In genomic region chr1:66503841-66504470, GRCh38 we compare ENCODE assay signal across 8 cellular contexts. TPM values are rescaled to one million over a fixed set of nuclear protein-coding genes. Genes with fewer than 3 reads are reported as not detected.
DNase-seq lines count a peak whose midpoint lies in the region; ATAC-seq, FAIRE-seq and TF ChIP-seq lines count a peak whose summit lies in the region.

No MANE protein-coding gene starts in this region.

- H4K5ac ChIP-seq in H9 (ENCODE audit: insufficient read length, low read depth, low read length) = no peak overlapping the region

- no peak overlapping the region for H3T11ph ChIP-seq in H9 (ENCODE audit: low read length)

- H3K27me3 Mint-ChIP-seq in H9 (ENCODE audit: low read depth) = no peaks in the 10 kb centered on the region

- no peak for TF ChIP-seq POLR2A in HepG2 (IDR thresholded peaks at IDR 0.05; ENCODE audit: insufficient read depth in 1 of 2, low read depth in 2 of 2, low read length in 2 of 2)
- TF ChIP-seq POLR2A in testis (IDR thresholded peaks at IDR 0.05) = no peak

- H3K27me3 ChIP-seq in H9 (ENCODE audit: insufficient read depth, low read length) = no peaks in the 10 kb centered on the region
- no peaks in the 10 kb centered on the region for H3K27me3 ChIP-seq in Loucy (ENCODE audit: insufficient read depth, low read length, poor library complexity, severe bottlenecking)
- no peaks in the 10 kb centered on the region for H3K27me3 ChIP-seq in colonic mucosa
- no peaks in the 10 kb centered on the region for H3K27me3 ChIP-seq in HepG2 (ENCODE audit: control insufficient read depth in 1 of 2, insufficient read depth in 2 of 2, low read length in 2 of 2)
- H3K27me3 ChIP-seq in testis = no peaks in the 10 kb centered on the region

- H3K4me2 ChIP-seq in H9 (ENCODE audit: insufficient read depth, insufficient read length, low read length) (no peak overlapping the region), Loucy (ENCODE audit: low read depth, low read length, poor library complexity, severe bottlenecking) (no peak overlapping the region), HepG2 (ENCODE audit: low read depth, low read length) (no peak overlapping the region)

- no peak overlapping the region for H2AK5ac ChIP-seq in H9 (ENCODE audit: insufficient read length, low read length)

- no peaks in the 10 kb centered on the region for H3K9me3 Mint-ChIP-seq in H9

- no peaks in the 10 kb centered on the region for H3K23me2 ChIP-seq in H9 (ENCODE audit: insufficient read length, low read depth, low read length, poor library complexity, severe bottlenecking)

- no peaks in the 10 kb centered on the region for H3K9me2 ChIP-seq in Loucy (replicated peaks; ENCODE audit: low read depth, low read length)

- TF ChIP-seq CTCF in H9 (conservative IDR thresholded peaks at IDR 0.05) (peak; percentile 84), Loucy (conservative IDR thresholded peaks at IDR 0.05; ENCODE audit: low read length) (peak; percentile 91), colonic mucosa (IDR thresholded peaks at IDR 0.05) (peak; percentile 29), HepG2 (CRISPR knock-in tag; IDR thresholded peaks at IDR 0.05) (peak; percentile 69), testis (IDR thresholded peaks at IDR 0.05) (peak; percentile 26 to 58 (median 53))

- H3K4me1 ChIP-seq in H9 (ENCODE audit: insufficient read depth, low read length) = no peaks in the 10 kb centered on the region
- H3K4me1 ChIP-seq in Loucy (ENCODE audit: insufficient read depth, low read length, poor library complexity, severe bottlenecking) = peaks cover 5% of the 10 kb centered on the region
- H3K4me1 ChIP-seq in colonic mucosa = no peaks in the 10 kb centered on the region
- no peaks in the 10 kb centered on the region for H3K4me1 ChIP-seq in HepG2 (ENCODE audit: insufficient read depth, low read length)
- H3K4me1 ChIP-seq in testis = no peaks in the 10 kb centered on the region

- peak; percentile 81 for ATAC-seq in HepG2

- CTCF ChIA-PET in HepG2 (lab: Yijun Ruan, JAX; ENCODE audit: low intra/inter-chr PET ratio, low total read pairs) = no interaction called here

- H3K79me1 ChIP-seq in H9 (ENCODE audit: insufficient read depth, low read depth, low read length, poor library complexity, severe bottlenecking) = no peaks in the 10 kb centered on the region

- no peak overlapping the region for H2BK5ac ChIP-seq in H9 (ENCODE audit: insufficient read length, low read length)

- no peak overlapping the region for H2BK12ac ChIP-seq in H9 (ENCODE audit: insufficient read length, low read depth, low read length)

- H3K9ac ChIP-seq in H9 (ENCODE audit: extremely low read depth, insufficient read length, low read length) = no peak overlapping the region
- no peak overlapping the region for H3K9ac ChIP-seq in Loucy (ENCODE audit: low read depth, low read length, poor library complexity, severe bottlenecking)
- no peak overlapping the region for H3K9ac ChIP-seq in colonic mucosa (ENCODE audit: low read depth in 2 of 2, low read length in 2 of 2)
- H3K9ac ChIP-seq in HepG2 (ENCODE audit: insufficient read depth, low read depth, low read length) = no peak overlapping the region

- BruUV-seq in HepG2 (replicated peaks; lab: Mats Ljungman, UMichigan) = no TSS peak

- H3K36me3 Mint-ChIP-seq in H9 (ENCODE audit: insufficient read depth in 1 of 3, low read depth in 3 of 3) = no peaks in the 10 kb centered on the region

- H3K27ac ChIP-seq in H9 (ENCODE audit: insufficient read length, low read depth, low read length) (no peak overlapping the region), colonic mucosa (no peak overlapping the region), HepG2 (ENCODE audit: extremely low read length, insufficient read depth, low read length) (no peak overlapping the region), testis (no peak overlapping the region)

- POLR2A ChIA-PET in HepG2 (lab: Yijun Ruan, JAX) = no interaction called here

- no peaks in the 10 kb centered on the region for H3K79me2 ChIP-seq in H9 (ENCODE audit: insufficient read depth, low read length)
- H3K79me2 ChIP-seq in Loucy (ENCODE audit: insufficient read depth, low read length) = no peaks in the 10 kb centered on the region
- no peaks in the 10 kb centered on the region for H3K79me2 ChIP-seq in HepG2 (ENCODE audit: insufficient read depth, low read length)

- H4K8ac ChIP-seq in H9 (replicated peaks; ENCODE audit: insufficient read length, low read depth, low read length) = no peak overlapping the region

- H4K20me1 ChIP-seq in H9 (ENCODE audit: control insufficient read depth, insufficient read depth, insufficient read length) (no peaks in the 10 kb centered on the region), Loucy (ENCODE audit: insufficient read depth, low read length, poor library complexity, severe bottlenecking) (no peaks in the 10 kb centered on the region), HepG2 (ENCODE audit: insufficient read depth, low read length) (no peaks in the 10 kb centered on the region)

- TF ChIP-seq EP300 in HepG2 (IDR thresholded peaks at IDR 0.05; ENCODE audit: low read depth in 2 of 2, low read length in 2 of 2) = no peak
- no peak for TF ChIP-seq EP300 in HepG2 (CRISPR knock-in tag; IDR thresholded peaks at IDR 0.05; ENCODE audit: borderline replicate concordance)

- H3K23ac ChIP-seq in H9 (ENCODE audit: insufficient read length, low read depth, low read length) = no peak overlapping the region

- H2BK20ac ChIP-seq in H9 (ENCODE audit: low read depth, low read length, poor library complexity, severe bottlenecking) = no peak overlapping the region

- TF ChIP-seq RAD21 in HepG2 (CRISPR knock-in tag; IDR thresholded peaks at IDR 0.05) = 0 out of 2 replicates have a peak, but pooled peaks have one; percentile 25

- no peaks in the 10 kb centered on the region for H3F3A ChIP-seq in Loucy (ENCODE audit: low read depth)

- H3K36me3 ChIP-seq in Loucy (ENCODE audit: insufficient read depth, low read length) = no peaks in the 10 kb centered on the region
- H3K36me3 ChIP-seq in colonic mucosa = no peaks in the 10 kb centered on the region
- H3K36me3 ChIP-seq in HepG2 (replicated peaks in 1 of 2; ENCODE audit: control insufficient read depth in 1 of 2, insufficient read depth in 2 of 2, low read length in 2 of 2) = no peaks in the 10 kb centered on the region
- H3K36me3 ChIP-seq in testis (ENCODE audit: low read depth, missing control alignments) = no peaks in the 10 kb centered on the region

- H4K91ac ChIP-seq in H9 (ENCODE audit: insufficient read length, low read depth, low read length) = no peak overlapping the region

- no peak overlapping the region for H3K4ac ChIP-seq in H9 (ENCODE audit: low read depth, low read length)

- H2BK15ac ChIP-seq in H9 (ENCODE audit: low read depth, low read length) = no peak overlapping the region

- no peak overlapping the region for H3K18ac ChIP-seq in H9 (ENCODE audit: insufficient read length, low read depth, low read length)

- DNase-seq in activated T-cell treated with anti-CD3 and anti-CD28 coated beads for 24 hours (ENCODE audit: low read depth) (peak; percentile 7), H9 (peak; percentile 58), SHP77 (lab: John Stamatoyannopoulos, UW) (peak; percentile 63 to 72), colonic mucosa (peak; percentile 39), HepG2 (ENCODE audit: low spot score) (peak; percentile 30), testis (peak; percentile 74)
- DNase-seq in activated T-cell treated with anti-CD3 and anti-CD28 coated beads, Interleukin-2, amount 50 U/mL, for 1 hour = no peak

- H3K56ac ChIP-seq in H9 (ENCODE audit: insufficient read length, low read depth, low read length) = no peak overlapping the region

- H2AFZ ChIP-seq in H9 (ENCODE audit: low read length) (no peak overlapping the region), Loucy (ENCODE audit: low read length) (no peak overlapping the region), HepG2 (ENCODE audit: low read length) (no peak overlapping the region)

- intact Hi-C loops in colonic mucosa (cut with DNase I) (no loop called here), HepG2 (cut with micrococcal nuclease; ENCODE audit: unreplicated experiment) (loop anchor here (5.0 kb wide), 2 partner anchors 223 to 252 kb away; no protein-coding TSS in a partner anchor), testis (cut with DNase I; ENCODE audit: low total_unique reads) (no loop called here)

- peaks cover 3 to 5% of the 10 kb centered on the region in 2 experiments; a peak in 3 of 4 replicates for H3K4me1 Mint-ChIP-seq in H9

- H3K4me3 ChIP-seq in Loucy (ENCODE audit: low read length, poor library complexity, severe bottlenecking) (no peak overlapping the region), colonic mucosa (no peak overlapping the region), HepG2 (replicated peaks in 1 of 3; ENCODE audit: insufficient read depth in 1 of 3, low read depth in 2 of 3, low read length in 3 of 3) (no peak overlapping the region), testis (no peak overlapping the region)

- H3K27ac Mint-ChIP-seq in H9 = no peak overlapping the region

- FAIRE-seq in HepG2 (lab: Jason Lieb, UNC) = no peak

- in situ Hi-C loops in HepG2 (cut with HindIII; ENCODE audit: extremely low pct_ligation_motif_present, low pct_unique_long_range_greater_than_20kb) = no loop called here

- H3K4me3 Mint-ChIP-seq in H9 = no peak overlapping the region

- no peak overlapping the region for H2BK120ac ChIP-seq in H9 (ENCODE audit: low read depth, low read length, poor library complexity, severe bottlenecking)

- WGBS in H9 (ENCODE audit: extremely low coverage, insufficient read length, low lambda C conversion rate) = no CpG with 5 or more reads among the region's 3 CpGs
- WGBS in HepG2 (ENCODE audit: low lambda C conversion rate) = 10% methylated on average over 3 of the region's 3 CpGs
- WGBS in testis, 2 donors = 53 to 55% methylated on average over 3 of the region's 3 CpGs

- H3K14ac ChIP-seq in H9 (ENCODE audit: insufficient read depth, low read length) = no peak overlapping the region

- H3K9me3 ChIP-seq in H9 (ENCODE audit: control insufficient read depth, low read depth, low read length) (no peaks in the 10 kb centered on the region), Loucy (ENCODE audit: insufficient read depth, low read depth, low read length) (no peaks in the 10 kb centered on the region), colonic mucosa (no peaks in the 10 kb centered on the region), HepG2 (ENCODE audit: low read length) (no peaks in the 10 kb centered on the region), testis (no peaks in the 10 kb centered on the region)

RNA-seq across cellular contexts. Expression of gene SGIP1, which starts 30.0 kb away (rescaled TPM):
- total RNA-seq in H9 (2021) (1.5 and 1.6 TPM in 2 replicates), colonic mucosa (1 to 10 TPM; 1.2 to 3.1 TPM), HepG2 (2016; rRNA removed; fragmentation: Illumina TruSeq; extraction: Trizol) (not detected in 2 replicates), testis (10 to 100 TPM; 48.1 to 67.9 TPM)
- total RNA-seq in HepG2 (2016; cell fraction: cytosol; rRNA removed; fragmentation: Illumina TruSeq; extraction: Trizol; ENCODE audit: low read depth) = not detected in 2 replicates
- total RNA-seq in HepG2 (2016; cell fraction: insoluble cytoplasmic fraction; rRNA removed; fragmentation: Illumina TruSeq; extraction: Trizol) = not detected in 2 replicates
- not detected in 2 replicates for total RNA-seq in HepG2 (2016; cell fraction: membrane; rRNA removed; fragmentation: Illumina TruSeq; extraction: Trizol)
- not detected in 2 replicates for total RNA-seq in HepG2 (2016; cell fraction: nucleus; rRNA removed; fragmentation: Illumina TruSeq; extraction: Trizol)
- polyA plus RNA-seq in HepG2 (2011; rRNA removed) (0.01 TPM in 1 of 2 replicates, not detected in the other), testis (ENCODE audit: insufficient read depth, low read depth, low replicate concordance) (11.7 TPM)
- polyA plus RNA-seq in HepG2 (2011; cell fraction: cytosol; rRNA removed) = not detected in 2 replicates
- polyA plus RNA-seq in HepG2 (2011; cell fraction: nucleus; rRNA removed) = 0.10 TPM in 1 of 2 replicates, not detected in the other
- polyA plus RNA-seq in HepG2 (2012) = not detected in 2 replicates
- polyA plus RNA-seq in HepG2 (2016; cell fraction: cytosol; fragmentation: Illumina TruSeq; extraction: Trizol; ENCODE audit: low read depth) = not detected in 2 replicates
- not detected in 2 replicates for polyA plus RNA-seq in HepG2 (2016; cell fraction: insoluble cytoplasmic fraction; fragmentation: Illumina TruSeq; extraction: Trizol; ENCODE audit: low read depth)
- polyA plus RNA-seq in HepG2 (2016; cell fraction: membrane; fragmentation: Illumina TruSeq; extraction: Trizol; ENCODE audit: low read depth) = not detected in 2 replicates
- polyA plus RNA-seq in HepG2 (2016; cell fraction: nucleus; fragmentation: Illumina TruSeq; extraction: Trizol; ENCODE audit: insufficient read depth, low read depth) = 0.29 TPM in 1 of 2 replicates, not detected in the other
- not detected in 2 replicates for polyA minus RNA-seq in HepG2 (2011; rRNA and poly(A)+ RNA removed; ENCODE audit: low replicate concordance)
- polyA minus RNA-seq in HepG2 (2011; cell fraction: cytosol; rRNA and poly(A)+ RNA removed) = not detected in 2 replicates
- polyA minus RNA-seq in HepG2 (2011; cell fraction: nucleus; rRNA and poly(A)+ RNA removed) = not detected in 2 replicates

Comparison
In these comparisons a context has a peak if more than half of its experiments do, and no peak if none do; other contexts are left out.
1. CTCF ChIP-seq: peak in every context shown above with its lines; median percentile 91 in Loucy; 84 in H9; 69 in HepG2; 53 in testis; 29 in colonic mucosa.
2. RNA of gene SGIP1, which starts 30.0 kb away (total RNA-seq): 48.1 to 67.9 TPM in testis; 1.2 to 3.1 TPM in colonic mucosa, 1.5 to 1.6 TPM in H9 and not detected in HepG2; every median in the first group is over 10 times any median in the second.